Comparison of ENCODE assay signal across 8 cellular contexts in genomic region chr14:91396959-91397815, GRCh38. TPM values are rescaled to one million over a fixed set of nuclear protein-coding genes. Genes with fewer than 3 reads are reported as not detected.
DNase-seq lines count a peak whose midpoint lies in the region; ATAC-seq and TF ChIP-seq lines count a peak whose summit lies in the region.

No MANE protein-coding gene starts in this region.

- peak in 4 of 5 donors; percentile 52 to 77 (median 70) for DNase-seq in CD8-positive, alpha-beta memory T cell
- DNase-seq in WTC11 (ENCODE audit: low spot score) (peak; percentile 51), smooth muscle cell (lab: John Stamatoyannopoulos, UW; ENCODE audit: unreplicated experiment) (no peak), NCI-H1048 (lab: John Stamatoyannopoulos, UW) (no peak)
- peak; percentile 77 for DNase-seq in stimulated activated CD8-positive, alpha-beta memory T cell treated with anti-CD3 and anti-CD28 coated beads, Interleukin-4, amount 100 ng/mL, for 48 hours

- CTCF ChIA-PET in CD8-positive, alpha-beta memory T cell (lab: Charles Lee) = interaction anchor here (1.0 to 13.8 kb wide), 15 partner anchors 9 to 81 kb away, joined by 3 to 211 read pairs (median 8); partner anchors contain the start of gene CCDC88C
- CTCF ChIA-PET in WTC11 (lab: Charles Lee) = interaction anchor here (0.6 to 5.0 kb wide), 13 partner anchors 9 to 499 kb away, joined by 3 to 41 read pairs (median 3); partner anchors contain the start of gene CCDC88C

- H2AFZ ChIP-seq in smooth muscle cell (ENCODE audit: low read depth) = no peak overlapping the region

- ATAC-seq in GM19452 (IDR thresholded peaks at IDR 0.05; ENCODE audit: unreplicated experiment) (peak; percentile 68), HG03571 (IDR thresholded peaks at IDR 0.05; ENCODE audit: unreplicated experiment) (peak; percentile 69), WTC11 (peak; percentile 56), esophagus mucosa (peak; percentile 70)

- 77% methylated on average over 14 of the region's 15 CpGs for WGBS in smooth muscle cell (ENCODE audit: low lambda C conversion rate)

- peaks cover 0 to 1% of the 10 kb centered on the region in 2 donors for H3K27me3 Mint-ChIP-seq in CD8-positive, alpha-beta memory T cell
- H3K27me3 Mint-ChIP-seq in WTC11 (ENCODE audit: low read depth) = no peaks in the 10 kb centered on the region

- TF ChIP-seq CTCF in WTC11 (IDR thresholded peaks at IDR 0.05) = no peak
- TF ChIP-seq CTCF in smooth muscle cell (IDR thresholded peaks at IDR 0.05; ENCODE audit: borderline replicate concordance, insufficient read depth, poor library complexity, severe bottlenecking) = no peak

- no peaks in the 10 kb centered on the region for H3K9me3 Mint-ChIP-seq in CD8-positive, alpha-beta memory T cell
- H3K9me3 Mint-ChIP-seq in WTC11 = peaks cover 6% of the 10 kb centered on the region

- peak overlapping the region; percentile 44 for H3K4me3 ChIP-seq in CD8-positive, alpha-beta memory T cell (ENCODE audit: low read length)
- no peak overlapping the region for H3K4me3 ChIP-seq in smooth muscle cell

- POLR2A ChIA-PET in CD8-positive, alpha-beta memory T cell (lab: Charles Lee) = interaction anchor here (0.5 to 3.8 kb wide), 15 partner anchors 9 to 429 kb away, joined by 3 to 52 read pairs (median 5); no protein-coding TSS in a partner anchor
- POLR2A ChIA-PET in WTC11 (lab: Charles Lee) = interaction anchor here (1.4 kb wide), 1 partner anchor 112 kb away, joined by 3 read pairs; the partner anchor contains the start of gene PPP4R3A

- no peaks in the 10 kb centered on the region for H4K20me1 ChIP-seq in smooth muscle cell (ENCODE audit: low read depth)

- no peak overlapping the region for H3K9ac ChIP-seq in smooth muscle cell (ENCODE audit: low read depth)

- no peaks in the 10 kb centered on the region for H3F3A ChIP-seq in smooth muscle cell (ENCODE audit: low read depth)

- peak overlapping the region; percentile 43 for H3K27ac ChIP-seq in CD8-positive, alpha-beta memory T cell (ENCODE audit: low read depth, low read length)
- no peak overlapping the region for H3K27ac ChIP-seq in smooth muscle cell (ENCODE audit: low read depth)

- H3K4me3 Mint-ChIP-seq in CD8-positive, alpha-beta memory T cell = peak overlapping the region; percentile 88 to 100 (median 99)
- H3K4me3 Mint-ChIP-seq in WTC11 = peak overlapping the region; percentile 2; the same call in 1 of the 2 replicates

- H3K79me2 ChIP-seq in smooth muscle cell (ENCODE audit: low read depth) = no peaks in the 10 kb centered on the region

- H3K27me3 ChIP-seq in CD8-positive, alpha-beta memory T cell (ENCODE audit: insufficient read depth, low read length, poor library complexity, severe bottlenecking) = no peaks in the 10 kb centered on the region
- peaks cover 86% of the 10 kb centered on the region for H3K27me3 ChIP-seq in smooth muscle cell (ENCODE audit: low read depth)

- peak overlapping the region; percentile 91 to 100 (median 96) for H3K27ac Mint-ChIP-seq in CD8-positive, alpha-beta memory T cell
- H3K27ac Mint-ChIP-seq in WTC11 = peak overlapping the region; percentile 97

- no peaks in the 10 kb centered on the region for H3K36me3 ChIP-seq in CD8-positive, alpha-beta memory T cell (ENCODE audit: insufficient read depth, low read length)
- no peaks in the 10 kb centered on the region for H3K36me3 ChIP-seq in smooth muscle cell (ENCODE audit: low read depth)

- peaks cover 86 to 99% (median 97%) of the 10 kb centered on the region in 3 donors for H3K4me1 Mint-ChIP-seq in CD8-positive, alpha-beta memory T cell
- peaks cover 85% of the 10 kb centered on the region for H3K4me1 Mint-ChIP-seq in WTC11

- peaks cover 95% of the 10 kb centered on the region for H3K4me1 ChIP-seq in CD8-positive, alpha-beta memory T cell (ENCODE audit: insufficient read depth, low read length)
- peaks cover 31% of the 10 kb centered on the region for H3K4me1 ChIP-seq in smooth muscle cell (ENCODE audit: low read depth)

- H3K4me2 ChIP-seq in smooth muscle cell = no peak overlapping the region

- no peaks in the 10 kb centered on the region for H3K9me3 ChIP-seq in CD8-positive, alpha-beta memory T cell (ENCODE audit: low read length)
- H3K9me3 ChIP-seq in smooth muscle cell (replicated peaks; ENCODE audit: low read depth) = no peaks in the 10 kb centered on the region

- H3K36me3 Mint-ChIP-seq in CD8-positive, alpha-beta memory T cell = peaks cover 0 to 43% (median 4%) of the 10 kb centered on the region in 3 donors
- H3K36me3 Mint-ChIP-seq in WTC11 = peaks cover 5% of the 10 kb centered on the region

TF ChIP-seq in WTC11, 78 proteins besides CTCF, POLR2A, EP300 and RAD21:
- TF ChIP-seq ZBTB43 (CRISPR knock-in tag; IDR thresholded peaks at IDR 0.05) (peak; percentile 73; the same call in 1 of the 2 replicates), NFYB (CRISPR knock-in tag; conservative IDR thresholded peaks at IDR 0.05; ENCODE audit: low read depth) (no peak), ZNF281 (CRISPR knock-in tag; IDR thresholded peaks at IDR 0.05) (no peak), PRDM15 (CRISPR knock-in tag; IDR thresholded peaks at IDR 0.05) (peak; percentile 87), OVOL2 (CRISPR knock-in tag; IDR thresholded peaks at IDR 0.05; ENCODE audit: borderline replicate concordance) (no peak), ELF4 (CRISPR knock-in tag; IDR thresholded peaks at IDR 0.05; ENCODE audit: low read depth) (no peak), ZBTB21 (CRISPR knock-in tag; IDR thresholded peaks at IDR 0.05; ENCODE audit: borderline replicate concordance) (no peak; the same call in 1 of the 2 replicates), ZNF138 (CRISPR knock-in tag; conservative IDR thresholded peaks at IDR 0.05) (peak; percentile 67; the same call in 1 of the 2 replicates)

RNA-seq across cellular contexts. Expression of gene CCDC88C, which starts 20.4 kb away (rescaled TPM):
- total RNA-seq in CD8-positive, alpha-beta memory T cell = 10 to 100 TPM; 71.7 to 74.1 TPM
- 42.3 TPM for polyA plus RNA-seq in CD8-positive, alpha-beta memory T cell
- 46.4 to 64.8 TPM (median 46.6 TPM) in 3 replicates for total RNA-seq in WTC11 (2021)
- 26.7 TPM for total RNA-seq in esophagus mucosa
- 0.72 and 1.1 TPM in 2 replicates for total RNA-seq in smooth muscle cell
- polyA plus RNA-seq in smooth muscle cell = 0.92 TPM in 1 of 2 replicates, not detected in the other

Comparison
In these comparisons a context has a peak if more than half of its experiments do, and no peak if none do; other contexts are left out.
1. DNase-seq: peak in CD8-positive, alpha-beta memory T cell (4 of 5), WTC11 (single experiment) and stimulated activated CD8-positive, alpha-beta memory T cell treated with anti-CD3 and anti-CD28 coated beads, Interleukin-4, amount 100 ng/mL, for 48 hours (single experiment); none in smooth muscle cell (single experiment) and NCI-H1048 (single experiment).
2. RNA of gene CCDC88C, which starts 20.4 kb away (total RNA-seq): 71.7 to 74.1 TPM in CD8-positive, alpha-beta memory T cell, 46.4 to 64.8 TPM in WTC11 and 26.7 TPM in esophagus mucosa (single experiment); 0.72 to 1.1 TPM in smooth muscle cell; every median in the first group is over 10 times any median in the second.
3. Peak in every context shown above with its lines, with median percentiles within 50 percentile points of each other: ATAC-seq.